In genomic region chr10:126551197-126551596, GRCh38 we compare ENCODE assay signal across 20 cellular contexts.
"Had no signal": no experiment of that assay in that cellular context is flagged by ENCODE, and none has a peak within 500 bp of the region (broad histone marks: within the 10 kb centered on the region; RNA-seq: fewer than 3 reads in every experiment).

No MANE protein-coding gene starts in this region.

- DNase-seq: cortex of kidney; effector CD4-positive, alpha-beta T cell; hypothalamus; immature natural killer cell; islet precursor cell; mesendoderm; midbrain; naive thymus-derived CD4-positive, alpha-beta T cell; stimulated activated CD4-positive, alpha-beta T cell treated with anti-CD3 and anti-CD28 coated beads, Interleukin-2, amount 100 ng/mL, for 24 hours; stimulated activated CD4-positive, alpha-beta T cell treated with anti-CD3 and anti-CD28 coated beads, Interleukin-4, amount 100 ng/mL, for 24 hours; stimulated activated naive CD8-positive, alpha-beta T cell treated with anti-CD3 and anti-CD28 coated beads, Interleukin-15, Interleukin-2, amounts not matched to agents 100 U/mL and 50 U/mL, for 24 hours; transverse colon had no signal

- H3K4me3 Mint-ChIP-seq: immature natural killer cell; naive thymus-derived CD4-positive, alpha-beta T cell; nephron; neural progenitor cell; stimulated activated effector memory CD8-positive, alpha-beta T cell treated with anti-CD3 and anti-CD28 coated beads, Interleukin-12 subunit alpha, Interleukin-12 subunit beta, amount 100 ng/mL, for 72 hours had no signal

- H3K36me3 Mint-ChIP-seq: immature natural killer cell; naive thymus-derived CD4-positive, alpha-beta T cell; neural progenitor cell; stimulated activated effector memory CD8-positive, alpha-beta T cell treated with anti-CD3 and anti-CD28 coated beads, Interleukin-12 subunit alpha, Interleukin-12 subunit beta, amount 100 ng/mL, for 72 hours had no signal

- ATAC-seq: naive thymus-derived CD4-positive, alpha-beta T cell; sciatic nerve; stimulated activated effector memory CD8-positive, alpha-beta T cell treated with anti-CD3 and anti-CD28 coated beads, Interleukin-12 subunit alpha, Interleukin-12 subunit beta, amount 100 ng/mL, for 72 hours; stimulated activated naive CD8-positive, alpha-beta T cell treated with anti-CD3 and anti-CD28 coated beads, Interleukin-15, Interleukin-2, amounts not matched to agents 100 U/mL and 50 U/mL, for 24 hours had no signal

- H3K27me3 Mint-ChIP-seq: naive thymus-derived CD4-positive, alpha-beta T cell had no signal

- H3K27ac Mint-ChIP-seq: immature natural killer cell; naive thymus-derived CD4-positive, alpha-beta T cell; nephron; neural progenitor cell; progenitor cell of endocrine pancreas; stimulated activated effector memory CD8-positive, alpha-beta T cell treated with anti-CD3 and anti-CD28 coated beads, Interleukin-12 subunit alpha, Interleukin-12 subunit beta, amount 100 ng/mL, for 72 hours had no signal

- H3K4me1 Mint-ChIP-seq: immature natural killer cell; naive thymus-derived CD4-positive, alpha-beta T cell; nephron; neural progenitor cell; stimulated activated effector memory CD8-positive, alpha-beta T cell treated with anti-CD3 and anti-CD28 coated beads, Interleukin-12 subunit alpha, Interleukin-12 subunit beta, amount 100 ng/mL, for 72 hours had no signal

- H3K9me3 Mint-ChIP-seq: nephron; neural progenitor cell; stimulated activated effector memory CD8-positive, alpha-beta T cell treated with anti-CD3 and anti-CD28 coated beads, Interleukin-12 subunit alpha, Interleukin-12 subunit beta, amount 100 ng/mL, for 72 hours had no signal

- H3K4me3 ChIP-seq: neural progenitor cell, right atrium auricular region, thoracic aorta, transverse colon, vagina had no signal
